Comparison of ENCODE assay signal across 16 cellular contexts in genomic region chr14:78345346-78345745, GRCh38.
"Had no signal": no experiment of that assay in that cellular context is flagged by ENCODE, and none has a peak within 500 bp of the region (broad histone marks: within the 10 kb centered on the region; RNA-seq: fewer than 3 reads in every experiment).

No MANE protein-coding gene starts in this region.

- H3K9me3 Mint-ChIP-seq: activated naive CD4-positive, alpha-beta T cell treated with anti-CD3 and anti-CD28 coated beads, Interleukin-2, amount 50 U/mL, for 72 hours; nephron had no signal

- H3K9me3 ChIP-seq: adrenal gland, lower lobe of right lung, transverse colon, vagina had no signal

- H3K4me1 ChIP-seq: adrenal gland, lower lobe of right lung, transverse colon, vagina had no signal

- DNase-seq: activated CD4-positive, CD25-positive, alpha-beta regulatory T cell treated with anti-CD3 and anti-CD28 coated beads, Interleukin-2, amount 50 U/mL, for 72 hours; activated gamma-delta T cell; adrenal gland; cerebellar nuclear complex; cortex of kidney; head of caudate nucleus; lower lobe of right lung; occipital lobe; posterior cingulate gyrus; retina; stimulated activated naive CD4-positive, alpha-beta T cell treated with Interleukin-2 at 50 U/mL for 16 hours; substantia nigra; transverse colon had no signal

- H3K36me3 ChIP-seq: adrenal gland, lower lobe of right lung, transverse colon, vagina had no signal

- H3K27ac ChIP-seq: adrenal gland, lower lobe of right lung, transverse colon, vagina had no signal

- H3K4me1 Mint-ChIP-seq: nephron had no signal

- H3K36me3 Mint-ChIP-seq: activated naive CD4-positive, alpha-beta T cell treated with anti-CD3 and anti-CD28 coated beads, Interleukin-2, amount 50 U/mL, for 72 hours had no signal

- H3K4me3 Mint-ChIP-seq: nephron had no signal

- H3K27me3 ChIP-seq: adrenal gland, transverse colon, vagina had no signal

- ATAC-seq: activated naive CD4-positive, alpha-beta T cell treated with anti-CD3 and anti-CD28 coated beads, Interleukin-2, amount 50 U/mL, for 72 hours; lower lobe of right lung had no signal

- H3K4me3 ChIP-seq: adrenal gland, lower lobe of right lung, transverse colon, vagina had no signal
